8 cellular contexts compared by ENCODE assay signal in genomic region chr19:4342421-4343055, GRCh38. TPM values are rescaled to one million over a fixed set of nuclear protein-coding genes. Genes with fewer than 3 reads are reported as not detected.
DNase-seq lines count a peak whose midpoint lies in the region; ATAC-seq and TF ChIP-seq lines count a peak whose summit lies in the region.

No MANE protein-coding gene starts in this region.

- peak overlapping the region; percentile 81 to 96 (median 93) for H3K27ac Mint-ChIP-seq in IgD-negative memory B cell
- peak overlapping the region; percentile 97 for H3K27ac Mint-ChIP-seq in activated T-cell treated with anti-CD3 and anti-CD28 coated beads, Interleukin-2, amount 50 U/mL, for 24 hours

- peak overlapping the region; percentile 100 for H3K4me2 ChIP-seq in PC-3 (ENCODE audit: low read length)

- no peaks in the 10 kb centered on the region for H4K20me1 ChIP-seq in PC-3 (ENCODE audit: low read length)

- peak; percentile 92 for TF ChIP-seq POLR2A in erythroblast (IDR thresholded peaks at IDR 0.05; ENCODE audit: low read length)

- peak overlapping the region; percentile 99 for H2AFZ ChIP-seq in PC-3 (ENCODE audit: low read length)

- peaks cover 15 to 25% (median 19%) of the 10 kb centered on the region in 3 donors for H3K4me1 Mint-ChIP-seq in IgD-negative memory B cell
- H3K4me1 Mint-ChIP-seq in activated T-cell treated with anti-CD3 and anti-CD28 coated beads, Interleukin-2, amount 50 U/mL, for 24 hours (ENCODE audit: low read depth) = peaks cover 36% of the 10 kb centered on the region

- H3K9me2 ChIP-seq in PC-3 (replicated peaks; ENCODE audit: low read length) = no peaks in the 10 kb centered on the region

- CTCF ChIA-PET in PC-3 (lab: Charles Lee) = interaction anchor here (0.6 to 2.0 kb wide), 5 partner anchors 10 to 96 kb away, joined by 3 to 16 read pairs (median 8); partner anchors contain the start of genes SH3GL1 and YJU2

- no peaks in the 10 kb centered on the region for H3K27me3 ChIP-seq in PC-3 (ENCODE audit: low read length)

- H3K9me3 ChIP-seq in PC-3 (ENCODE audit: low read length) = no peaks in the 10 kb centered on the region

- intact Hi-C loops in PC-3 (cut with micrococcal nuclease) = loop anchor here (1.0 to 10.0 kb wide), 2 partner anchors 60 to 98 kb away; partner anchors contain the start of genes CHAF1A and YJU2

- H3K27me3 Mint-ChIP-seq in IgD-negative memory B cell = no peaks in the 10 kb centered on the region
- no peaks in the 10 kb centered on the region for H3K27me3 Mint-ChIP-seq in activated T-cell treated with anti-CD3 and anti-CD28 coated beads, Interleukin-2, amount 50 U/mL, for 24 hours

- DNase-seq in DMS153 (lab: John Stamatoyannopoulos, UW) (peak; percentile 100), PC-3 (peak; percentile 98), erythroblast (lab: John Stamatoyannopoulos, UW) (peak; percentile 98 to 100), mucosa of gallbladder (ENCODE audit: low spot score) (peak; percentile 99)
- peak; percentile 87 for DNase-seq in activated T-cell treated with anti-CD3 and anti-CD28 coated beads, Interleukin-2, amount 50 U/mL, for 24 hours
- peak; percentile 78 for DNase-seq in stimulated activated CD8-positive, alpha-beta memory T cell treated with anti-CD3 and anti-CD28 coated beads, Interleukin-4, amount 100 ng/mL, for 24 hours (ENCODE audit: low read depth)

- peak overlapping the region; percentile 82 to 95 (median 91) for H3K4me3 Mint-ChIP-seq in IgD-negative memory B cell
- H3K4me3 Mint-ChIP-seq in activated T-cell treated with anti-CD3 and anti-CD28 coated beads, Interleukin-2, amount 50 U/mL, for 24 hours = peak overlapping the region; percentile 90

- no peaks in the 10 kb centered on the region for H3K36me3 ChIP-seq in PC-3 (ENCODE audit: low read depth, low read length)

- H3K79me2 ChIP-seq in PC-3 (ENCODE audit: low read length) = peaks cover 14% of the 10 kb centered on the region

- H3K9me3 Mint-ChIP-seq in IgD-negative memory B cell = peaks cover 0 to 1% (median 0%) of the 10 kb centered on the region in 3 donors
- no peaks in the 10 kb centered on the region for H3K9me3 Mint-ChIP-seq in activated T-cell treated with anti-CD3 and anti-CD28 coated beads, Interleukin-2, amount 50 U/mL, for 24 hours

- peaks cover 3% of the 10 kb centered on the region for H3K36me3 Mint-ChIP-seq in IgD-negative memory B cell
- peaks cover 20% of the 10 kb centered on the region for H3K36me3 Mint-ChIP-seq in activated T-cell treated with anti-CD3 and anti-CD28 coated beads, Interleukin-2, amount 50 U/mL, for 24 hours (ENCODE audit: low read depth)

- H3K4me3 ChIP-seq in PC-3 (ENCODE audit: low read length) = peak overlapping the region; percentile 81

- no TSS peak for BruUV-seq in PC-3 (replicated peaks; lab: Mats Ljungman, UMichigan)

- H3K27ac ChIP-seq in PC-3 (ENCODE audit: low read length) = 0 out of 2 replicates have a peak overlapping the region, but pooled peaks have one; percentile 25

- TF ChIP-seq CTCF in PC-3 (conservative IDR thresholded peaks at IDR 0.05; ENCODE audit: low read depth, low read length) = no peak

- H3K4me1 ChIP-seq in PC-3 (ENCODE audit: insufficient read depth, low read length) = peaks cover 5% of the 10 kb centered on the region; the same call in 1 of the 2 replicates

- POLR2A ChIA-PET in PC-3 (lab: Charles Lee; ENCODE audit: unreplicated experiment) = interaction anchor here (1.0 kb wide), 1 partner anchor 96 kb away, joined by 3 read pairs; the partner anchor contains the start of gene YJU2

- peak overlapping the region; percentile 77 for H3K9ac ChIP-seq in PC-3 (ENCODE audit: low read length)

- H3F3A ChIP-seq in PC-3 (ENCODE audit: low read length, unreplicated experiment) = no peaks in the 10 kb centered on the region

- ATAC-seq in GM21576 (IDR thresholded peaks at IDR 0.05; ENCODE audit: unreplicated experiment) (peak; percentile 76), PC-3 (peak; percentile 89)

RNA-seq across cellular contexts. Expression of gene MPND, which starts 0.8 kb away (rescaled TPM):
- 9.7 TPM for polyA plus RNA-seq in IgD-negative memory B cell
- total RNA-seq in PC-3 (2014; rRNA removed) (5.6 and 10.9 TPM in 2 replicates), mucosa of gallbladder (26.1 TPM)

RNA-seq across cellular contexts. Expression of gene STAP2, which starts 3.9 kb away (rescaled TPM):
- not detected for polyA plus RNA-seq in IgD-negative memory B cell
- total RNA-seq in PC-3 (2014; rRNA removed) (71.1 and 72.6 TPM in 2 replicates), mucosa of gallbladder (37.8 TPM)

RNA-seq across cellular contexts. Expression of gene FSD1, which starts 38.1 kb away (rescaled TPM):
- polyA plus RNA-seq in IgD-negative memory B cell = 0.58 TPM
- total RNA-seq in PC-3 (2014; rRNA removed) = 8.7 and 11.3 TPM in 2 replicates
- total RNA-seq in mucosa of gallbladder = 1.3 TPM

RNA-seq across cellular contexts. Expression of gene TMIGD2, which starts 40.3 kb away (rescaled TPM):
- 1.9 TPM for polyA plus RNA-seq in IgD-negative memory B cell
- total RNA-seq in PC-3 (2014; rRNA removed) (not detected in 2 replicates), mucosa of gallbladder (0.98 TPM)

RNA-seq across cellular contexts. Expression of gene SH3GL1, which starts 57.8 kb away (rescaled TPM):
- polyA plus RNA-seq in IgD-negative memory B cell = 23.7 TPM
- total RNA-seq in PC-3 (2014; rRNA removed) = 59.8 and 71.1 TPM in 2 replicates
- 56.9 TPM for total RNA-seq in mucosa of gallbladder

Comparison
In these comparisons a context has a peak if more than half of its experiments do, and no peak if none do; other contexts are left out.
1. Peak in every context shown above with its lines: DNase-seq, ATAC-seq, H3K4me3 ChIP-seq and H3K27ac ChIP-seq.